Comparison of ENCODE assay signal across 15 cellular contexts in genomic region chr12:49054096-49054495, GRCh38. TPM values are rescaled to one million over a fixed set of nuclear protein-coding genes. Genes with fewer than 3 reads are reported as not detected.
A peak's percentile ranks its signal among the peaks of the same experiment; 100 is the strongest.
DNase-seq lines count a peak whose midpoint lies in the region; ATAC-seq and TF ChIP-seq lines count a peak whose summit lies in the region.
"Had no signal": no experiment of that assay in that cellular context is flagged by ENCODE, and none has a peak within 500 bp of the region (broad histone marks: within the 10 kb centered on the region; RNA-seq: fewer than 3 reads in every experiment).

No MANE protein-coding gene starts in this region.

- no peak for TF ChIP-seq CTCF in nephron progenitor cell (IDR thresholded peaks at IDR 0.05)
- TF ChIP-seq CTCF in CD4-positive, alpha-beta T cell (IDR thresholded peaks at IDR 0.05) = no peak

- no peak overlapping the region for H3K4me3 ChIP-seq in right cardiac atrium (ENCODE audit: low read length)
- H3K4me3 ChIP-seq: GM23338 had no signal

- intact Hi-C loops in cardiac septum (cut with DNase I) = no loop called here
- intact Hi-C loops in right cardiac atrium (cut with DNase I) = no loop called here
- intact Hi-C loops in dendritic cell treated with granulocyte-macrophage colony-stimulating factor and Interleukin-4, amounts not matched to agents 40 ng/mL and 50 ng/mL, for 4 days (cut with micrococcal nuclease) = no loop called here
- intact Hi-C loops in CD4-positive, alpha-beta T cell (cut with DNase I, micrococcal nuclease) = no loop called here

- CTCF ChIA-PET in CD4-positive, alpha-beta T cell (lab: Charles Lee) = interaction anchor here (1.2 kb wide), 1 partner anchor 10 kb away, joined by 5 read pairs; no protein-coding TSS in a partner anchor

- H3K9me3 Mint-ChIP-seq in dendritic cell treated with granulocyte-macrophage colony-stimulating factor and Interleukin-4, amounts not matched to agents 40 ng/mL and 50 ng/mL, for 4 days = no peaks in the 10 kb centered on the region
- H3K9me3 Mint-ChIP-seq in nephron progenitor cell = no peaks in the 10 kb centered on the region
- no peaks in the 10 kb centered on the region for H3K9me3 Mint-ChIP-seq in CD4-positive, alpha-beta T cell
- H3K9me3 Mint-ChIP-seq: GM23338, IgD-negative memory B cell had no signal

- peaks cover 46% of the 10 kb centered on the region for H3K4me1 Mint-ChIP-seq in dendritic cell treated with granulocyte-macrophage colony-stimulating factor and Interleukin-4, amounts not matched to agents 40 ng/mL and 50 ng/mL, for 4 days (ENCODE audit: low read depth)
- peaks cover 38% of the 10 kb centered on the region for H3K4me1 Mint-ChIP-seq in nephron progenitor cell
- peaks cover 52% of the 10 kb centered on the region for H3K4me1 Mint-ChIP-seq in CD4-positive, alpha-beta T cell (ENCODE audit: low read depth)

- no peaks in the 10 kb centered on the region for H3K27me3 Mint-ChIP-seq in dendritic cell treated with granulocyte-macrophage colony-stimulating factor and Interleukin-4, amounts not matched to agents 40 ng/mL and 50 ng/mL, for 4 days
- peaks cover 3% of the 10 kb centered on the region for H3K27me3 Mint-ChIP-seq in nephron progenitor cell (ENCODE audit: low read depth, poor library complexity)
- no peaks in the 10 kb centered on the region for H3K27me3 Mint-ChIP-seq in CD4-positive, alpha-beta T cell

- no peak overlapping the region for H3K4me3 Mint-ChIP-seq in dendritic cell treated with granulocyte-macrophage colony-stimulating factor and Interleukin-4, amounts not matched to agents 40 ng/mL and 50 ng/mL, for 4 days
- no peak overlapping the region for H3K4me3 Mint-ChIP-seq in nephron progenitor cell
- H3K4me3 Mint-ChIP-seq in CD4-positive, alpha-beta T cell = no peak overlapping the region
- H3K4me3 Mint-ChIP-seq: GM23338 had no signal

- peak; percentile 60 for DNase-seq in cardiac septum (ENCODE audit: low spot score)
- no peak for DNase-seq in right cardiac atrium
- no peak for DNase-seq in nephron progenitor cell
- DNase-seq in CD4-positive, alpha-beta T cell = no peak
- no peak for DNase-seq in cerebellum (ENCODE audit: low spot score)
- DNase-seq: DMS53, GF-D8, H7 had no signal

- WGBS in right cardiac atrium = 92% methylated on average over 5 of the region's 5 CpGs

- no peaks in the 10 kb centered on the region for H3K27me3 ChIP-seq in right cardiac atrium (ENCODE audit: control insufficient read depth, insufficient read depth)
- no peaks in the 10 kb centered on the region for H3K27me3 ChIP-seq in CD4-positive, alpha-beta T cell (ENCODE audit: control insufficient read depth, insufficient read depth, low read length)

- H3K27ac Mint-ChIP-seq in dendritic cell treated with granulocyte-macrophage colony-stimulating factor and Interleukin-4, amounts not matched to agents 40 ng/mL and 50 ng/mL, for 4 days = peak overlapping the region; percentile 8
- H3K27ac Mint-ChIP-seq in nephron progenitor cell = peak overlapping the region; percentile 42
- H3K27ac Mint-ChIP-seq in CD4-positive, alpha-beta T cell = no peak overlapping the region
- H3K27ac Mint-ChIP-seq: GM23338 had no signal

- peaks cover 11% of the 10 kb centered on the region for H3K4me1 ChIP-seq in right cardiac atrium (ENCODE audit: control insufficient read depth, insufficient read depth, low read length)

- no peaks in the 10 kb centered on the region for H3K9me3 ChIP-seq in right cardiac atrium (ENCODE audit: control insufficient read depth, low read length)
- H3K9me3 ChIP-seq in CD4-positive, alpha-beta T cell (ENCODE audit: control insufficient read depth, low read length) = no peaks in the 10 kb centered on the region

- POLR2A ChIA-PET in CD4-positive, alpha-beta T cell (lab: Charles Lee) = no interaction called here

- H3K36me3 Mint-ChIP-seq in dendritic cell treated with granulocyte-macrophage colony-stimulating factor and Interleukin-4, amounts not matched to agents 40 ng/mL and 50 ng/mL, for 4 days (ENCODE audit: low read depth) = peaks cover 88% of the 10 kb centered on the region
- peaks cover 50% of the 10 kb centered on the region for H3K36me3 Mint-ChIP-seq in nephron progenitor cell (ENCODE audit: low read depth)
- peaks cover 79% of the 10 kb centered on the region for H3K36me3 Mint-ChIP-seq in CD4-positive, alpha-beta T cell (ENCODE audit: low read depth)
- H3K36me3 Mint-ChIP-seq: IgD-negative memory B cell had no signal

- ATAC-seq in right cardiac atrium (no peak), GM21576 (IDR thresholded peaks at IDR 0.05; ENCODE audit: unreplicated experiment) (no peak), HG03095 (IDR thresholded peaks at IDR 0.05; ENCODE audit: unreplicated experiment) (no peak)
- ATAC-seq in CD4-positive, alpha-beta T cell (ENCODE audit: poor library complexity) = no peak
- ATAC-seq: GM23338 had no signal

- H3K27ac ChIP-seq in right cardiac atrium (ENCODE audit: low read length) = no peak overlapping the region
- H3K27ac ChIP-seq in CD4-positive, alpha-beta T cell (ENCODE audit: low read depth, low read length) = no peak overlapping the region

RNA-seq across cellular contexts. Expression of gene KMT2D, which starts 6.5 kb away (rescaled TPM):
- total RNA-seq in cardiac septum = 63.8 TPM
- 10 to 100 TPM; 38.8 to 53.5 (median 46.2) TPM for total RNA-seq in right cardiac atrium
- 43.1 TPM for polyA plus RNA-seq in right cardiac atrium
- total RNA-seq in CD4-positive, alpha-beta T cell = 100 to 1,000 TPM; 107 to 110 TPM
- total RNA-seq in cerebellum = 32.8 TPM

RNA-seq across cellular contexts. Expression of gene RHEBL1, which starts 15.7 kb away (rescaled TPM):
- total RNA-seq in cardiac septum = 0.38 TPM
- total RNA-seq in right cardiac atrium = under 1 TPM in 2 of 4 donors, not detected in 2; 0.21 to 0.31 TPM
- 0.59 TPM for polyA plus RNA-seq in right cardiac atrium
- 1 to 10 TPM; 5.1 to 6.0 TPM for total RNA-seq in CD4-positive, alpha-beta T cell
- 0.91 TPM for total RNA-seq in cerebellum

RNA-seq across cellular contexts. Expression of gene PRKAG1, which starts 35.5 kb away (rescaled TPM):
- total RNA-seq in cardiac septum (80.4 TPM), right cardiac atrium (10 to 100 TPM; 65.7 to 88.9 (median 80.7) TPM), cerebellum (33.6 TPM)
- polyA plus RNA-seq in right cardiac atrium = 72.4 TPM
- total RNA-seq in CD4-positive, alpha-beta T cell = 10 to 100 TPM; 34.6 to 38.2 TPM

RNA-seq across cellular contexts. Expression of gene DHH, which starts 40.5 kb away (rescaled TPM):
- total RNA-seq in cardiac septum (1.6 TPM), right cardiac atrium (1 to 10 TPM in 1 of 4 donors, under 1 TPM in 3; 0.35 to 1.7 (median 0.68) TPM), cerebellum (0.54 TPM)
- polyA plus RNA-seq in right cardiac atrium = 0.54 TPM
- total RNA-seq in CD4-positive, alpha-beta T cell = 1 to 10 TPM in 1 of 2 experiments, under 1 TPM in 1; 0.71 to 1.1 TPM
- total RNA-seq: GM23338, H7, HT1080 had no signal
- polyA plus RNA-seq: BJ, GM23338, IgD-negative memory B cell had no signal

RNA-seq across cellular contexts. Expression of gene DDN, which starts 54.9 kb away (rescaled TPM):
- total RNA-seq in cardiac septum = 1.00 TPM
- 1 to 10 TPM in 2 of 4 donors, under 1 TPM in 2; 0.42 to 2.8 (median 1.1) TPM for total RNA-seq in right cardiac atrium
- 1.6 TPM for polyA plus RNA-seq in right cardiac atrium
- under 1 TPM; 0.30 to 0.47 TPM for total RNA-seq in CD4-positive, alpha-beta T cell
- 0.64 TPM for total RNA-seq in cerebellum
- polyA plus RNA-seq: GM23338, IgD-negative memory B cell had no signal
